Comparison of ENCODE assay signal across 18 cellular contexts in the genomic region with DNA sequence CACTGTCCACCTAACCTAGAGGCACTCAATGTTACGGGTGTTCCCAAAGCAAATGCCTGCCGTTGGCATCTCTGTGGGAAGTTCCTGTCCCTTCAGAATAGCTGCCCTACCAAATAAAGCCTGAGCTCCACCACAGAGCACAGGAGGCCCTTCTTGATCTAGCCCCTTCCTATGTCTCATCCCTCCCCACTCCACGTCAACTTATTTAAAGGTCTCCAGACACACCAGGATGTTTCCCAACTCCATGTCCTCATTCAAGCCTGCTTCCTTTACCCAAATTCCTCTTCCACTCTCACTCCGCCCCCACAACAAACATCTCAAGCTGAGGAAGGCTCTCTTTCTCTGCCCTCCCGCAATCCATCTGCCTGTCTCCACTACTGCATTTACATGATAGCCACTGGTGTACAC.
DNase-seq lines count a peak whose midpoint lies in the region; ATAC-seq and TF ChIP-seq lines count a peak whose summit lies in the region.
"Had no signal": no experiment of that assay in that cellular context is flagged by ENCODE, and none has a peak within 500 bp of the region (broad histone marks: within the 10 kb centered on the region; RNA-seq: fewer than 3 reads in every experiment).

No MANE protein-coding gene starts in this region.

- H3K9me3 ChIP-seq in hepatocyte (ENCODE audit: low read depth): no peaks in the 10 kb centered on the region

- H3K9me2 ChIP-seq in hepatocyte (replicated peaks; ENCODE audit: insufficient read depth): no peaks in the 10 kb centered on the region

- peaks cover 5% of the 10 kb centered on the region for H3K79me2 ChIP-seq in hepatocyte

- peaks cover 30% of the 10 kb centered on the region for H3K4me1 Mint-ChIP-seq in endothelial cell (ENCODE audit: unreplicated experiment)
- H3K4me1 Mint-ChIP-seq in stimulated activated effector memory CD8-positive, alpha-beta T cell treated with anti-CD3 and anti-CD28 coated beads, Interleukin-12 subunit alpha, Interleukin-12 subunit beta, amount 100 ng/mL, for 72 hours: peaks cover 32% of the 10 kb centered on the region

- no peaks in the 10 kb centered on the region for H4K20me1 ChIP-seq in hepatocyte (ENCODE audit: insufficient read depth, poor library complexity, severe bottlenecking)

- H3K9me3 Mint-ChIP-seq in endothelial cell (ENCODE audit: unreplicated experiment): no peaks in the 10 kb centered on the region
- H3K9me3 Mint-ChIP-seq in stimulated activated effector memory CD8-positive, alpha-beta T cell treated with anti-CD3 and anti-CD28 coated beads, Interleukin-12 subunit alpha, Interleukin-12 subunit beta, amount 100 ng/mL, for 72 hours: no peaks in the 10 kb centered on the region

- no peaks in the 10 kb centered on the region for H3K27me3 ChIP-seq in hepatocyte
- H3K27me3 ChIP-seq: SJCRH30 had no signal

- ATAC-seq in stimulated activated effector memory CD8-positive, alpha-beta T cell treated with anti-CD3 and anti-CD28 coated beads, Interleukin-12 subunit alpha, Interleukin-12 subunit beta, amount 100 ng/mL, for 72 hours: no peak
- ATAC-seq in GM19397 (IDR thresholded peaks at IDR 0.05; ENCODE audit: unreplicated experiment): no peak

- no peak for TF ChIP-seq CTCF in RWPE1 (conservative IDR thresholded peaks at IDR 0.05; ENCODE audit: low read depth)
- no peak for TF ChIP-seq CTCF in endothelial cell (IDR thresholded peaks at IDR 0.05; ENCODE audit: unreplicated experiment)
- no peak for TF ChIP-seq CTCF in hepatocyte (IDR thresholded peaks at IDR 0.05; ENCODE audit: poor library complexity)

- peaks cover 29% of the 10 kb centered on the region for H3K36me3 Mint-ChIP-seq in endothelial cell (ENCODE audit: low read depth, unreplicated experiment)
- peaks cover 41% of the 10 kb centered on the region for H3K36me3 Mint-ChIP-seq in stimulated activated effector memory CD8-positive, alpha-beta T cell treated with anti-CD3 and anti-CD28 coated beads, Interleukin-12 subunit alpha, Interleukin-12 subunit beta, amount 100 ng/mL, for 72 hours

- H3K4me3 Mint-ChIP-seq in endothelial cell (ENCODE audit: unreplicated experiment): no peak overlapping the region
- H3K4me3 Mint-ChIP-seq in stimulated activated effector memory CD8-positive, alpha-beta T cell treated with anti-CD3 and anti-CD28 coated beads, Interleukin-12 subunit alpha, Interleukin-12 subunit beta, amount 100 ng/mL, for 72 hours: no peak overlapping the region
- H3K4me3 Mint-ChIP-seq: activated naive CD8-positive, alpha-beta T cell had no signal

- H3K4me1 ChIP-seq in hepatocyte (ENCODE audit: insufficient read depth): peaks cover 14% of the 10 kb centered on the region

- CTCF ChIA-PET in RWPE1 (lab: Yijun Ruan, JAX): no interaction called here

- POLR2A ChIA-PET in RWPE1 (lab: Yijun Ruan, JAX; ENCODE audit: low non-redundant PET): no interaction called here

- H3K27me3 Mint-ChIP-seq in endothelial cell (ENCODE audit: unreplicated experiment): peaks cover 6% of the 10 kb centered on the region
- H3K27me3 Mint-ChIP-seq: activated naive CD8-positive, alpha-beta T cell had no signal

- H3K4me3 ChIP-seq in hepatocyte: no peak overlapping the region
- H3K4me3 ChIP-seq: SJCRH30 had no signal

- no peaks in the 10 kb centered on the region for H3K36me3 ChIP-seq in hepatocyte (replicated peaks; ENCODE audit: insufficient read depth, low read depth)
- H3K36me3 ChIP-seq: SJCRH30 had no signal

- H3K4me2 ChIP-seq in hepatocyte: no peak overlapping the region

- peak overlapping the region; percentile 30; the same call in 1 of the 2 replicates for H3K27ac ChIP-seq in RWPE1
- H3K27ac ChIP-seq in hepatocyte: peak overlapping the region; percentile 16
- H3K27ac ChIP-seq: SJCRH30 had no signal

- H2AFZ ChIP-seq in hepatocyte: no peak overlapping the region

- no peak for DNase-seq in RWPE1 (ENCODE audit: low spot score)
- DNase-seq in endothelial cell (ENCODE audit: low spot score): no peak
- DNase-seq in hepatocyte (ENCODE audit: low spot score): no peak
- no peak for DNase-seq in stimulated activated effector memory CD8-positive, alpha-beta T cell treated with anti-CD3 and anti-CD28 coated beads, Interleukin-12 subunit alpha, Interleukin-12 subunit beta, amount 100 ng/mL, for 72 hours (ENCODE audit: low spot score in 2 of 2)
- DNase-seq in NCI-H2171 (lab: John Stamatoyannopoulos, UW): no peak
- no peak for DNase-seq in T-helper 9 cell
- DNase-seq in GDM1 (lab: John Stamatoyannopoulos, UW): no peak
- DNase-seq: activated CD4-positive, alpha-beta T cell treated with anti-CD3 and anti-CD28 coated beads for 48 hours; activated T-cell treated with anti-CD3 and anti-CD28 coated beads, Interleukin-2, amount 50 U/mL, for 1 hour; DND-41; GOT3; hippocampal formation; NCI-H1694; NCI-H446; posterior cingulate gyrus; SJCRH30 had no signal

- 82% methylated on average over 5 of the region's 5 CpGs for WGBS in hepatocyte (ENCODE audit: low lambda C conversion rate, missing lambda C conversion rate)

- H3K27ac Mint-ChIP-seq in endothelial cell (ENCODE audit: unreplicated experiment): peak overlapping the region; percentile 28
- H3K27ac Mint-ChIP-seq in stimulated activated effector memory CD8-positive, alpha-beta T cell treated with anti-CD3 and anti-CD28 coated beads, Interleukin-12 subunit alpha, Interleukin-12 subunit beta, amount 100 ng/mL, for 72 hours: peak overlapping the region; percentile 57
- H3K27ac Mint-ChIP-seq: activated naive CD8-positive, alpha-beta T cell had no signal
